ENCODE assay signal across 3 cellular contexts in genomic region chr1:237012789-237013383, GRCh38.
TF ChIP-seq lines count a peak whose summit lies in the region.

No MANE protein-coding gene starts in this region.

TF ChIP-seq in SK-N-SH, 30 proteins besides CTCF, POLR2A, EP300 and RAD21 (continues in another document):
- TF ChIP-seq REST (IDR thresholded peaks at IDR 0.05; ENCODE audit: low read depth, low read length) (no peak), ELF1 (IDR thresholded peaks at IDR 0.05) (no peak), MXI1 (IDR thresholded peaks at IDR 0.05; ENCODE audit: low read depth, low read length) (no peak), GATA2 (CRISPR knock-in tag; IDR thresholded peaks at IDR 0.05) (no peak), FOXJ3 (CRISPR knock-in tag; IDR thresholded peaks at IDR 0.05) (no peak), USF2 (IDR thresholded peaks at IDR 0.05; ENCODE audit: borderline replicate concordance, low read depth, low read length) (no peak), RFX5 (IDR thresholded peaks at IDR 0.05; ENCODE audit: low read length) (no peak), PBX3 (IDR thresholded peaks at IDR 0.05) (no peak), RXRA (IDR thresholded peaks at IDR 0.05; ENCODE audit: borderline replicate concordance, low read depth) (no peak), EZH2phosphoT487 (IDR thresholded peaks at IDR 0.05; ENCODE audit: borderline replicate concordance, low read depth) (no peak), TEAD4 (IDR thresholded peaks at IDR 0.05; ENCODE audit: borderline replicate concordance, insufficient read depth) (no peak), IRF3 (IDR thresholded peaks at IDR 0.05; ENCODE audit: low read depth, low read length) (no peak), GABPA (IDR thresholded peaks at IDR 0.05; ENCODE audit: low read depth) (no peak), FOSL2 (IDR thresholded peaks at IDR 0.05; ENCODE audit: borderline replicate concordance, low read depth) (no peak)

TF ChIP-seq in SK-N-SH treated with all-trans-retinoic acid at 6 μM for 48 hours, 23 proteins besides CTCF, POLR2A, EP300 and RAD21:
- TF ChIP-seq CSRNP3 (CRISPR knock-in tag; IDR thresholded peaks at IDR 0.05), result no peak
- TF ChIP-seq ZNF8 (CRISPR knock-in tag; IDR thresholded peaks at IDR 0.05), result no peak
- no peak for TF ChIP-seq ZC3H10 (CRISPR knock-in tag; IDR thresholded peaks at IDR 0.05)
- TF ChIP-seq CREB5 (CRISPR knock-in tag; IDR thresholded peaks at IDR 0.05; ENCODE audit: low read depth), result no peak
TF ChIP-seq in SK-N-SH treated with all-trans-retinoic acid at 6 μM for 48 hours: peak in this region for 0.

TF ChIP-seq in K562, 482 proteins besides CTCF, POLR2A, EP300 and RAD21 (continued from another document and continues in another):
- no peak for TF ChIP-seq NR2C2 (CRISPR knock-in tag; IDR thresholded peaks at IDR 0.05)
- peak; percentile 53; the same call in 1 of the 2 replicates for TF ChIP-seq NR2C2 (tag; IDR thresholded peaks at IDR 0.05)
- TF ChIP-seq BHLHE40 (IDR thresholded peaks at IDR 0.05; ENCODE audit: low read length), result peak; percentile 40
- TF ChIP-seq ZKSCAN3 (CRISPR knock-in tag; IDR thresholded peaks at IDR 0.05), result no peak
- 0 out of 2 replicates have a peak, but pooled peaks have one; percentile 42 for TF ChIP-seq GTF2E2 (tag; IDR thresholded peaks at IDR 0.05)
- TF ChIP-seq U2AF1 (optimal IDR thresholded peaks at IDR 0.05; ENCODE audit: low read depth, low read length), result no peak
- TF ChIP-seq NFIC (IDR thresholded peaks at IDR 0.05), result peak; percentile 94
- TF ChIP-seq ZNF589 (CRISPR knock-in tag; IDR thresholded peaks at IDR 0.05; ENCODE audit: low read depth), result no peak
- TF ChIP-seq NFIX (CRISPR knock-in tag; IDR thresholded peaks at IDR 0.05; ENCODE audit: low read depth), result 0 out of 2 replicates have a peak, but pooled peaks have one; percentile 11
- TF ChIP-seq HINFP (tag; conservative IDR thresholded peaks at IDR 0.05; ENCODE audit: low read depth), result no peak
- no peak for TF ChIP-seq HNRNPH1 (optimal IDR thresholded peaks at IDR 0.05; ENCODE audit: low read depth, low read length)
- TF ChIP-seq RCOR1 (IDR thresholded peaks at IDR 0.05; ENCODE audit: borderline replicate concordance in 1 of 2, low read depth in 2 of 2, low read length in 2 of 2), result peak in 1 of 2 experiments; percentile 61; a peak in 1 of 4 replicates
- TF ChIP-seq ZNF316 (IDR thresholded peaks at IDR 0.05), result peak; percentile 44; the same call in 1 of the 2 replicates
- no peak for TF ChIP-seq RHOXF2B (CRISPR knock-in tag; conservative IDR thresholded peaks at IDR 0.05)
- no peak for TF ChIP-seq GATAD2A (IDR thresholded peaks at IDR 0.05)
- TF ChIP-seq ZNF655 (CRISPR knock-in tag; IDR thresholded peaks at IDR 0.05), result no peak
- TF ChIP-seq MAFF (IDR thresholded peaks at IDR 0.05; ENCODE audit: low read length), result no peak
- TF ChIP-seq PKNOX1 (IDR thresholded peaks at IDR 0.05), result 0 out of 2 replicates have a peak, but pooled peaks have one; percentile 6
- TF ChIP-seq KDM1A (IDR thresholded peaks at IDR 0.05), result no peak
- TF ChIP-seq TFE3 (CRISPR knock-in tag; IDR thresholded peaks at IDR 0.05), result 0 out of 2 replicates have a peak, but pooled peaks have one; percentile 7
- no peak for TF ChIP-seq EHMT2 (IDR thresholded peaks at IDR 0.05)
- TF ChIP-seq RFX7 (CRISPR knock-in tag; IDR thresholded peaks at IDR 0.05), result no peak
- no peak for TF ChIP-seq IRF9 (tag; IDR thresholded peaks at IDR 0.05)
- TF ChIP-seq ID3 (CRISPR knock-in tag; IDR thresholded peaks at IDR 0.05), result no peak
- TF ChIP-seq ID3 (tag; IDR thresholded peaks at IDR 0.05), result no peak
- no peak for TF ChIP-seq RUNX1 (IDR thresholded peaks at IDR 0.05; ENCODE audit: low read depth)
- no peak for TF ChIP-seq NCOA1 (IDR thresholded peaks at IDR 0.05; ENCODE audit: low read depth)
- TF ChIP-seq RFX1 (IDR thresholded peaks at IDR 0.05), result peak; percentile 52
- peak; percentile 65 for TF ChIP-seq PRDM10 (IDR thresholded peaks at IDR 0.05; ENCODE audit: partially characterized antibody)
- no peak for TF ChIP-seq RBM34 (IDR thresholded peaks at IDR 0.05; ENCODE audit: borderline replicate concordance, insufficient read depth, low read length)
- TF ChIP-seq MYC (IDR thresholded peaks at IDR 0.05; ENCODE audit: low read depth, low read length), result 0 out of 2 replicates have a peak, but pooled peaks have one; percentile 12
- no peak for TF ChIP-seq MYC (CRISPR knock-in tag; IDR thresholded peaks at IDR 0.05; ENCODE audit: borderline replicate concordance, low read depth)
- TF ChIP-seq TAL1 (IDR thresholded peaks at IDR 0.05), result peak; percentile 7; the same call in 1 of the 2 replicates
- TF ChIP-seq ARID1B (IDR thresholded peaks at IDR 0.05), result peak; percentile 58; the same call in 1 of the 2 replicates
- no peak for TF ChIP-seq SIN3A (IDR thresholded peaks at IDR 0.05; ENCODE audit: borderline replicate concordance in 2 of 2, control insufficient read depth in 1 of 2, low read depth in 2 of 2, low read length in 2 of 2)
- TF ChIP-seq MAFG (tag; conservative IDR thresholded peaks at IDR 0.05), result peak; percentile 72
- TF ChIP-seq ESRRB (CRISPR knock-in tag; IDR thresholded peaks at IDR 0.05; ENCODE audit: borderline replicate concordance), result no peak
- peak; percentile 67; the same call in 1 of the 2 replicates for TF ChIP-seq JUN (IDR thresholded peaks at IDR 0.05; ENCODE audit: borderline replicate concordance, low read depth, low read length)
- TF ChIP-seq JUN (CRISPR knock-in tag; IDR thresholded peaks at IDR 0.05; ENCODE audit: borderline replicate concordance), result no peak
- no peak for TF ChIP-seq ZNF445 (CRISPR knock-in tag; IDR thresholded peaks at IDR 0.05; ENCODE audit: low read depth)
- no peak for TF ChIP-seq ZFX (CRISPR knock-in tag; IDR thresholded peaks at IDR 0.05)
- TF ChIP-seq ZNF699 (CRISPR knock-in tag; IDR thresholded peaks at IDR 0.05; ENCODE audit: insufficient replicate concordance), result no peak
- no peak for TF ChIP-seq MBD2 (IDR thresholded peaks at IDR 0.05; ENCODE audit: borderline replicate concordance, low read depth)
- TF ChIP-seq FOXK2 (conservative IDR thresholded peaks at IDR 0.05 in 1 of 2, IDR thresholded peaks at IDR 0.05 in 1 of 2; ENCODE audit: low read depth in 2 of 2), result 0 out of 4 replicates have a peak, but pooled peaks of 1 of the 2 experiments have one; percentile 19
- TF ChIP-seq HBP1 (CRISPR knock-in tag; IDR thresholded peaks at IDR 0.05), result no peak
- TF ChIP-seq STAG1 (CRISPR knock-in tag; IDR thresholded peaks at IDR 0.05; ENCODE audit: borderline replicate concordance), result no peak
- TF ChIP-seq ZHX1 (conservative IDR thresholded peaks at IDR 0.05; ENCODE audit: low read length), result no peak
